8 cellular contexts compared by ENCODE assay signal in genomic region chr7:106065560-106066500, GRCh38. TPM values are rescaled to one million over a fixed set of nuclear protein-coding genes. Genes with fewer than 3 reads are reported as not detected.
DNase-seq lines count a peak whose midpoint lies in the region; ATAC-seq, FAIRE-seq and TF ChIP-seq lines count a peak whose summit lies in the region.

No MANE protein-coding gene starts in this region.

- no peak for TF ChIP-seq POLR2A in GM12892 (IDR thresholded peaks at IDR 0.05; ENCODE audit: low read depth, low read length)

- DNase-seq in H7 = peak; percentile 67
- peak; percentile 50 for DNase-seq in astrocyte of the hippocampus (ENCODE audit: low read depth, low spot score)
- DNase-seq in keratinocyte (ENCODE audit: low read depth, low spot score) = no peak
- DNase-seq in GM12892 (ENCODE audit: insufficient read length) = no peak
- DNase-seq in NCI-H226 = no peak

- H3K4me2 ChIP-seq in keratinocyte (ENCODE audit: control insufficient read depth, extremely low read depth, insufficient read depth, low read depth, low read length) (peak overlapping the region; percentile 78), skeletal muscle satellite cell (ENCODE audit: low read length) (peak overlapping the region; percentile 86)

- peaks cover 82% of the 10 kb centered on the region for H3K4me1 ChIP-seq in keratinocyte (ENCODE audit: control insufficient read depth, extremely low read depth, insufficient read depth, low read length)
- H3K4me1 ChIP-seq in skeletal muscle satellite cell (ENCODE audit: control insufficient read depth, insufficient read depth, low read length) = peaks cover 31% of the 10 kb centered on the region

- H3K27ac ChIP-seq in keratinocyte (ENCODE audit: control insufficient read depth, insufficient read depth, low read length) = peak overlapping the region; percentile 83

- no peaks in the 10 kb centered on the region for H3K36me3 ChIP-seq in H7 (replicated peaks; ENCODE audit: control insufficient read depth, insufficient read depth, low read length)
- no peaks in the 10 kb centered on the region for H3K36me3 ChIP-seq in keratinocyte (ENCODE audit: control insufficient read depth in 2 of 2, extremely low read depth in 1 of 2, insufficient read depth in 2 of 2, low read length in 2 of 2)
- H3K36me3 ChIP-seq in skeletal muscle satellite cell (ENCODE audit: insufficient read depth, low read length) = no peaks in the 10 kb centered on the region

- H3K9me1 ChIP-seq in keratinocyte (ENCODE audit: control insufficient read depth, extremely low read depth, insufficient read depth, low read length) = no peaks in the 10 kb centered on the region

- H4K20me1 ChIP-seq in keratinocyte (ENCODE audit: control insufficient read depth, extremely low read depth, insufficient read depth, low read length) = no peaks in the 10 kb centered on the region

- ATAC-seq in GM19463 (IDR thresholded peaks at IDR 0.05; ENCODE audit: unreplicated experiment) (no peak), HG03025 (IDR thresholded peaks at IDR 0.05; ENCODE audit: low FRiP score, unreplicated experiment) (no peak)

- FAIRE-seq in keratinocyte (lab: Jason Lieb, UNC) = no peak
- no peak for FAIRE-seq in GM12892 (lab: Jason Lieb, UNC)

- dilution Hi-C loops in keratinocyte (cut with MboI; ENCODE audit: extremely low pct_ligation_motif_present, low sequenced_read_pairs) = no loop called here

- H3K79me2 ChIP-seq in keratinocyte (ENCODE audit: control insufficient read depth, insufficient read depth, low read length) = no peaks in the 10 kb centered on the region

- peak overlapping the region; percentile 69 for H3K9ac ChIP-seq in keratinocyte (ENCODE audit: control insufficient read depth, extremely low read depth, insufficient read depth, low read length)
- peak overlapping the region; percentile 38 for H3K9ac ChIP-seq in skeletal muscle satellite cell (ENCODE audit: low read depth, low read length)

- H3K4me3 ChIP-seq in H7 (ENCODE audit: insufficient read depth, low read depth, low read length) (no peak overlapping the region), keratinocyte (ENCODE audit: control insufficient read depth in 2 of 3, extremely low read depth in 1 of 3, insufficient read depth in 2 of 3, low read depth in 1 of 3, low read length in 3 of 3) (peak overlapping the region in 2 of 3 experiments; percentile 39 to 57), skeletal muscle satellite cell (ENCODE audit: low read length) (peak overlapping the region; percentile 61)

- TF ChIP-seq CTCF in keratinocyte (optimal IDR thresholded peaks at IDR 0.05 in 1 of 3, IDR thresholded peaks at IDR 0.05 in 1 of 3, conservative IDR thresholded peaks at IDR 0.05 in 1 of 3; ENCODE audit: extremely low read depth in 1 of 3, insufficient read depth in 2 of 3, low read length in 3 of 3) = no peak

- no peaks in the 10 kb centered on the region for H3K9me3 ChIP-seq in keratinocyte (ENCODE audit: control insufficient read depth, low read depth, low read length)
- H3K9me3 ChIP-seq in skeletal muscle satellite cell (replicated peaks; ENCODE audit: low read length) = no peaks in the 10 kb centered on the region

- no peak overlapping the region for H2AFZ ChIP-seq in keratinocyte (ENCODE audit: control insufficient read depth, low read length)

- H3K27me3 ChIP-seq in H7 (ENCODE audit: control insufficient read depth, insufficient read depth, low read length) (no peaks in the 10 kb centered on the region), keratinocyte (ENCODE audit: control insufficient read depth, extremely low read depth, insufficient read depth, low read length) (no peaks in the 10 kb centered on the region), skeletal muscle satellite cell (ENCODE audit: control insufficient read depth, insufficient read depth, low read length) (no peaks in the 10 kb centered on the region)

RNA-seq across cellular contexts. Expression of gene SYPL1, which starts 46.3 kb away (rescaled TPM):
- total RNA-seq in H7 (2014; rRNA removed; shearing (Covaris generic)) = 25.2 and 30.7 TPM in 2 replicates
- polyA plus RNA-seq in keratinocyte = 152 to 254 TPM (median 169 TPM) in 3 replicates
- polyA plus RNA-seq in keratinocyte (2011; ENCODE audit: low read depth) = 23.2 TPM
- polyA plus RNA-seq in keratinocyte (2011; cell fraction: cytosol; rRNA removed) = 84.0 and 178 TPM in 2 replicates
- polyA plus RNA-seq in keratinocyte (2011; cell fraction: nucleus; rRNA removed) = 192 and 248 TPM in 2 replicates
- 104 and 146 TPM in 2 replicates for polyA plus RNA-seq in keratinocyte (2012; ENCODE audit: low replicate concordance)
- 60.7 to 198 TPM (median 188 TPM) in 3 replicates for polyA minus RNA-seq in keratinocyte
- 101 TPM for polyA minus RNA-seq in keratinocyte (2011; cell fraction: cytosol; rRNA and poly(A)+ RNA removed)
- 91.1 and 162 TPM in 2 replicates for polyA minus RNA-seq in keratinocyte (2011; cell fraction: nucleus; rRNA and poly(A)+ RNA removed)
- 33.4 and 39.8 TPM in 2 replicates for total RNA-seq in skeletal muscle satellite cell (2012; rRNA removed)
- 29.0 TPM for polyA plus RNA-seq in GM12892 (2012; ENCODE audit: missing spikeins)

Comparison
In these comparisons a context has a peak if more than half of its experiments do, and no peak if none do; other contexts are left out.
1. DNase-seq: peak in H7 (single experiment) and astrocyte of the hippocampus (single experiment); none in keratinocyte (single experiment), GM12892 (single experiment) and NCI-H226 (single experiment).